In genomic region chr11:113952588-113952987, GRCh38 we compare ENCODE assay signal across 1 cellular context.
TF ChIP-seq lines count a peak whose summit lies in the region.

No MANE protein-coding gene starts in this region.

TF ChIP-seq in HepG2, 621 proteins besides CTCF, POLR2A, EP300 and RAD21:
- TF ChIP-seq CEBPG (CRISPR knock-in tag; IDR thresholded peaks at IDR 0.05) (0 out of 2 replicates have a peak, but pooled peaks have one; percentile 26), TBL1XR1 (IDR thresholded peaks at IDR 0.05; ENCODE audit: borderline replicate concordance, low read length, partially characterized antibody) (no peak), TBP (CRISPR knock-in tag; IDR thresholded peaks at IDR 0.05) (no peak), CEBPB (IDR thresholded peaks at IDR 0.05; ENCODE audit: borderline replicate concordance, low read depth, low read length) (peak; percentile 59; the same call in 1 of the 2 replicates)
